In genomic region chr6:15503346-15503680, GRCh38 we compare ENCODE assay signal across 12 cellular contexts.
"Had no signal": no experiment of that assay in that cellular context is flagged by ENCODE, and none has a peak within 500 bp of the region (broad histone marks: within the 10 kb centered on the region; RNA-seq: fewer than 3 reads in every experiment).

No MANE protein-coding gene starts in this region.

- H3K27me3 Mint-ChIP-seq: naive thymus-derived CD4-positive, alpha-beta T cell had no signal

- H3K4me3 ChIP-seq: adrenal gland, lower lobe of right lung, smooth muscle cell, transverse colon had no signal

- H3K9me3 Mint-ChIP-seq: stimulated activated effector memory CD8-positive, alpha-beta T cell treated with anti-CD3 and anti-CD28 coated beads, Interleukin-12 subunit alpha, Interleukin-12 subunit beta, amount 100 ng/mL, for 72 hours had no signal

- H3K4me3 Mint-ChIP-seq: stimulated activated effector memory CD8-positive, alpha-beta T cell treated with anti-CD3 and anti-CD28 coated beads, Interleukin-12 subunit alpha, Interleukin-12 subunit beta, amount 100 ng/mL, for 72 hours had no signal

- H3K9me3 ChIP-seq: adrenal gland, lower lobe of right lung, transverse colon had no signal

- DNase-seq: activated CD4-positive, CD25-positive, alpha-beta regulatory T cell; activated naive CD4-positive, alpha-beta T cell treated with Interleukin-2 at 50 U/mL for 16 hours; central memory CD4-positive, alpha-beta T cell; cortex of kidney; effector memory CD4-positive, alpha-beta T cell; lower lobe of right lung; naive thymus-derived CD4-positive, alpha-beta T cell; T-helper 2 cell had no signal

- H3K4me2 ChIP-seq: smooth muscle cell had no signal

- ATAC-seq: naive thymus-derived CD4-positive, alpha-beta T cell; stimulated activated effector memory CD8-positive, alpha-beta T cell treated with anti-CD3 and anti-CD28 coated beads, Interleukin-12 subunit alpha, Interleukin-12 subunit beta, amount 100 ng/mL, for 72 hours had no signal

- H3K27me3 ChIP-seq: adrenal gland, transverse colon had no signal
